1 cellular context compared by ENCODE assay signal in the genomic region with DNA sequence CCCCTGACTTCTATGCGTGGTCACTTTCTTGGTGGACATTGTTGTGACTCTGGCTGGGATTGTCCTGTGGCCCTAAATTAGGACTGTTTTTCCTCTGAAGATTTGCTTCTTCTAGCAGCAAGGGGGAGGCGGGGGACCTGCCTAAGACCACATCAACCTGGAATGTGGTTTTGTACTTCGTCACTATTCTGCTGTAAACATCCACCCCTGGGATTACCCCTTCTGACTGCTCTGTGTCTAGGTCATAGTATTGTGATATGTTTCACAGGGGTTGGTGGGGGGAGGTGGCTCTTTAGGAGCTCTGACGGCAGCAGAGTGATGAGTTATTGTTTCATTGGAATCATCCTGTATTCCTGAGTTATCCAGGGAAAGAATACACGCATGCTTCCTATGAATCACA.
TF ChIP-seq lines count a peak whose summit lies in the region.

No MANE protein-coding gene starts in this region.

TF ChIP-seq in neural cell, 6 proteins besides CTCF, POLR2A, EP300 and RAD21 (continued from another document):
- TF ChIP-seq, protein P1, sequence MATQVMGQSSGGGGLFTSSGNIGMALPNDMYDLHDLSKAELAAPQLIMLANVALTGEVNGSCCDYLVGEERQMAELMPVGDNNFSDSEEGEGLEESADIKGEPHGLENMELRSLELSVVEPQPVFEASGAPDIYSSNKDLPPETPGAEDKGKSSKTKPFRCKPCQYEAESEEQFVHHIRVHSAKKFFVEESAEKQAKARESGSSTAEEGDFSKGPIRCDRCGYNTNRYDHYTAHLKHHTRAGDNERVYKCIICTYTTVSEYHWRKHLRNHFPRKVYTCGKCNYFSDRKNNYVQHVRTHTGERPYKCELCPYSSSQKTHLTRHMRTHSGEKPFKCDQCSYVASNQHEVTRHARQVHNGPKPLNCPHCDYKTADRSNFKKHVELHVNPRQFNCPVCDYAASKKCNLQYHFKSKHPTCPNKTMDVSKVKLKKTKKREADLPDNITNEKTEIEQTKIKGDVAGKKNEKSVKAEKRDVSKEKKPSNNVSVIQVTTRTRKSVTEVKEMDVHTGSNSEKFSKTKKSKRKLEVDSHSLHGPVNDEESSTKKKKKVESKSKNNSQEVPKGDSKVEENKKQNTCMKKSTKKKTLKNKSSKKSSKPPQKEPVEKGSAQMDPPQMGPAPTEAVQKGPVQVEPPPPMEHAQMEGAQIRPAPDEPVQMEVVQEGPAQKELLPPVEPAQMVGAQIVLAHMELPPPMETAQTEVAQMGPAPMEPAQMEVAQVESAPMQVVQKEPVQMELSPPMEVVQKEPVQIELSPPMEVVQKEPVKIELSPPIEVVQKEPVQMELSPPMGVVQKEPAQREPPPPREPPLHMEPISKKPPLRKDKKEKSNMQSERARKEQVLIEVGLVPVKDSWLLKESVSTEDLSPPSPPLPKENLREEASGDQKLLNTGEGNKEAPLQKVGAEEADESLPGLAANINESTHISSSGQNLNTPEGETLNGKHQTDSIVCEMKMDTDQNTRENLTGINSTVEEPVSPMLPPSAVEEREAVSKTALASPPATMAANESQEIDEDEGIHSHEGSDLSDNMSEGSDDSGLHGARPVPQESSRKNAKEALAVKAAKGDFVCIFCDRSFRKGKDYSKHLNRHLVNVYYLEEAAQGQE (IDR thresholded peaks at IDR 0.05; ENCODE audit: borderline replicate concordance) = peak; percentile 87
